In the genomic region with DNA sequence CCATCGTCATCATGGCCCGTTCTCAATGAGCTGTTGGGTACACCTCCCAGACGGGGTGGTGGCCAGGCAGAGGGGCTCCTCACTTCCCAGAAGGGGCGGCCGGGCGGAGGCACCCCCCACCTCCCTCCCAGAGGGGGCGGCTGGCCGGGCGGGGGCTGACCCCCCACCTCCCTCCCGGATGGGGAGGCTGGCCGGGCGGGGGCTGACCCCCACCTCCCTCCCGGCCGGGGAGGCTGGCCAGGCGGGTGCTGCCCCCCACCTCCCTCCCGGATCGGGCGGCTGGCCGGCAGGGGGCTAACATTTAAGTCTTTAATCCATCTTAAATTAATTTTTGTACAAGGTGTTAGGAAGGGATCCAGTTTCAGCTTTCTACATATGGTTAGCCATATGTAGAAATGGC, we compare ENCODE assay signal across 14 cellular contexts. TPM values are rescaled to one million over a fixed set of nuclear protein-coding genes. Genes with fewer than 3 reads are reported as not detected.
DNase-seq lines count a peak whose midpoint lies in the region; TF ChIP-seq lines count a peak whose summit lies in the region.
"Not testable (repeated sequence)": the region's sequence is repeated elsewhere in the genome, so short reads cannot be mapped to it uniquely, and the experiment has no call there.
"Had no signal": no experiment of that assay in that cellular context is flagged by ENCODE, and none has a peak within 500 bp of the region (broad histone marks: within the 10 kb centered on the region; RNA-seq: fewer than 3 reads in every experiment).

No MANE protein-coding gene starts in this region.

- H3K27ac Mint-ChIP-seq in glutamatergic neuron (ENCODE audit: unreplicated experiment), result peak overlapping the region; percentile 77

- not testable (repeated sequence) for H3K4me1 Mint-ChIP-seq in glutamatergic neuron (ENCODE audit: low read depth, unreplicated experiment)

- not testable (repeated sequence) for H3K36me3 Mint-ChIP-seq in glutamatergic neuron (ENCODE audit: unreplicated experiment)

- not testable (repeated sequence) for H3K9me3 Mint-ChIP-seq in glutamatergic neuron (ENCODE audit: unreplicated experiment)

- not testable (repeated sequence) for H3K4me3 Mint-ChIP-seq in glutamatergic neuron (ENCODE audit: unreplicated experiment)

- DNase-seq in NCI-H82 (lab: John Stamatoyannopoulos, UW) (peak; percentile 12), mesenteric fat pad (ENCODE audit: low spot score) (peak; percentile 62)
- DNase-seq in glutamatergic neuron, result not testable (repeated sequence)

- not testable (repeated sequence) for TF ChIP-seq CTCF in glutamatergic neuron (IDR thresholded peaks at IDR 0.05; ENCODE audit: partially characterized antibody, unreplicated experiment)

- H3K27me3 Mint-ChIP-seq in glutamatergic neuron (ENCODE audit: unreplicated experiment), result not testable (repeated sequence)

RNA-seq across cellular contexts. Expression of a gene that starts 17.9 kb away (rescaled TPM):
- not detected for total RNA-seq in glutamatergic neuron (ENCODE audit: unreplicated experiment)
- not detected for total RNA-seq in mesenteric fat pad
- total RNA-seq: A172; A673; B cell; Calu3; CD4-positive, alpha-beta memory T cell; CD4-positive, alpha-beta T cell; CD4-positive, CD25-positive, alpha-beta regulatory T cell; CD8-positive, alpha-beta memory T cell; CD8-positive, alpha-beta T cell; Daoy had no signal

RNA-seq across cellular contexts. Expression of a gene that starts 51.7 kb away (rescaled TPM):
- not detected for total RNA-seq in glutamatergic neuron (ENCODE audit: unreplicated experiment)
- total RNA-seq in mesenteric fat pad, result 0.48 TPM
- total RNA-seq: A172; A673; B cell; Caco-2; Calu3; CD4-positive, alpha-beta memory T cell; CD4-positive, alpha-beta T cell; CD4-positive, CD25-positive, alpha-beta regulatory T cell; CD8-positive, alpha-beta memory T cell; CD8-positive, alpha-beta T cell had no signal
